ENCODE assay signal across 8 cellular contexts in genomic region chr1:147640553-147641165, GRCh38. TPM values are rescaled to one million over a fixed set of nuclear protein-coding genes. Genes with fewer than 3 reads are reported as not detected.
DNase-seq lines count a peak whose midpoint lies in the region; ATAC-seq and TF ChIP-seq lines count a peak whose summit lies in the region.

No MANE protein-coding gene starts in this region.

- H3K4me3 ChIP-seq in OCI-LY3 (ENCODE audit: low read length) (peak overlapping the region; percentile 62), esophagus muscularis mucosa (no peak overlapping the region)

- DNase-seq in COLO668 (lab: John Stamatoyannopoulos, UW; ENCODE audit: unreplicated experiment) = peak; percentile 92
- DNase-seq in HS-27A (ENCODE audit: low read depth) = peak; percentile 33
- peak; percentile 68 for DNase-seq in activated T-cell treated with anti-CD3 and anti-CD28 coated beads for 24 hours (ENCODE audit: low read depth)
- DNase-seq in esophagus muscularis mucosa (ENCODE audit: extremely low spot score) = no peak
- DNase-seq in nephron progenitor cell = peak; percentile 83
- peak; percentile 84 for DNase-seq in stimulated activated naive CD8-positive, alpha-beta T cell treated with anti-CD3 and anti-CD28 coated beads, Interleukin-15, Interleukin-2, amounts not matched to agents 100 U/mL and 50 U/mL, for 24 hours

- peaks cover 25% of the 10 kb centered on the region for H3K4me1 Mint-ChIP-seq in nephron progenitor cell

- TF ChIP-seq CTCF in OCI-LY3 (IDR thresholded peaks at IDR 0.05; ENCODE audit: low read depth, low read length) = peak; percentile 91
- TF ChIP-seq CTCF in esophagus muscularis mucosa (IDR thresholded peaks at IDR 0.05) = peak; percentile 65 to 82 (median 70)
- TF ChIP-seq CTCF in nephron progenitor cell (IDR thresholded peaks at IDR 0.05) = peak; percentile 77

- peak overlapping the region; percentile 78 for H3K4me2 ChIP-seq in OCI-LY3 (ENCODE audit: low read length)

- H3K27ac Mint-ChIP-seq in nephron progenitor cell = no peak overlapping the region

- H3K79me2 ChIP-seq in OCI-LY3 (ENCODE audit: low read length) = no peaks in the 10 kb centered on the region

- no peak for TF ChIP-seq POLR2A in esophagus muscularis mucosa (IDR thresholded peaks at IDR 0.05; ENCODE audit: low read depth)

- peaks cover 8% of the 10 kb centered on the region for H3K27me3 Mint-ChIP-seq in nephron progenitor cell (ENCODE audit: low read depth, poor library complexity)

- peak; percentile 90 for ATAC-seq in GM19455 (IDR thresholded peaks at IDR 0.05; ENCODE audit: unreplicated experiment)
- peak; percentile 99 for ATAC-seq in stimulated activated naive CD8-positive, alpha-beta T cell treated with anti-CD3 and anti-CD28 coated beads, Interleukin-15, Interleukin-2, amounts not matched to agents 100 U/mL and 50 U/mL, for 24 hours

- H3K9me3 Mint-ChIP-seq in nephron progenitor cell = no peaks in the 10 kb centered on the region

- H3K9me3 ChIP-seq in OCI-LY3 (ENCODE audit: insufficient read depth, low read length) = no peaks in the 10 kb centered on the region
- H3K9me3 ChIP-seq in esophagus muscularis mucosa = no peaks in the 10 kb centered on the region

- no peak overlapping the region for H3K9ac ChIP-seq in OCI-LY3 (ENCODE audit: low read length)

- H3K36me3 Mint-ChIP-seq in nephron progenitor cell (ENCODE audit: low read depth) = peaks cover 45% of the 10 kb centered on the region

- 61% methylated on average over 5 of the region's 9 CpGs for WGBS in esophagus muscularis mucosa

- no peaks in the 10 kb centered on the region for H3K27me3 ChIP-seq in OCI-LY3 (ENCODE audit: low read depth, low read length)
- no peaks in the 10 kb centered on the region for H3K27me3 ChIP-seq in esophagus muscularis mucosa

- H2AFZ ChIP-seq in OCI-LY3 (ENCODE audit: low read depth, low read length) = peak overlapping the region; percentile 36; the same call in 1 of the 2 replicates

- no peak overlapping the region for H3K4me3 Mint-ChIP-seq in nephron progenitor cell

- H3K36me3 ChIP-seq in OCI-LY3 (replicated peaks; ENCODE audit: low read depth, low read length) (no peaks in the 10 kb centered on the region), esophagus muscularis mucosa (peaks cover 0 to 21% (median 7%) of the 10 kb centered on the region in 4 donors)

- no peak for TF ChIP-seq EP300 in esophagus muscularis mucosa (IDR thresholded peaks at IDR 0.05)

- intact Hi-C loops in esophagus muscularis mucosa (cut with DNase I) = loop anchor here (5.0 to 10.0 kb wide), 2 partner anchors 54 to 252 kb away; no protein-coding TSS in a partner anchor

- H3K4me1 ChIP-seq in OCI-LY3 (ENCODE audit: low read length) (peaks cover 10% of the 10 kb centered on the region), esophagus muscularis mucosa (peaks cover 7 to 16% (median 12%) of the 10 kb centered on the region in 4 donors)

- no peaks in the 10 kb centered on the region for H4K20me1 ChIP-seq in OCI-LY3 (ENCODE audit: insufficient read depth, low read length)

- H3K27ac ChIP-seq in OCI-LY3 (ENCODE audit: low read length) = no peak overlapping the region
- H3K27ac ChIP-seq in esophagus muscularis mucosa (replicated peaks in 1 of 4) = no peak overlapping the region

RNA-seq across cellular contexts. Expression of gene ACP6, which starts 29.7 kb away (rescaled TPM):
- total RNA-seq in esophagus muscularis mucosa = 10 to 100 TPM in 3 of 4 donors, 1 to 10 TPM in 1; 6.5 to 21.5 (median 17.5) TPM
